In genomic region chrX:74421181-74422028, GRCh38 we compare ENCODE assay signal across 8 cellular contexts. TPM values are rescaled to one million over a fixed set of nuclear protein-coding genes. Genes with fewer than 3 reads are reported as not detected.
DNase-seq lines count a peak whose midpoint lies in the region; ATAC-seq and TF ChIP-seq lines count a peak whose summit lies in the region.

Gene SLC16A2 (plus strand): TSS chrX:74421493. CDS start chrX:74421638, 145 bp downstream.

- no peak within 1 kb of the TSS for H3K9ac ChIP-seq in iPS-15b (ENCODE audit: low read depth, low read length)

- in situ Hi-C loops in T47D (cut with HindIII; ENCODE audit: low pct_unique_long_range_greater_than_20kb, low sequenced_read_pairs): no loop called here

- no TSS peak for BruUV-seq in Calu3 (replicated peaks; lab: Mats Ljungman, UMichigan)

- peaks cover 16% of the 10 kb centered on the region for H3K36me3 Mint-ChIP-seq in Calu3 (ENCODE audit: insufficient read depth, unreplicated experiment)

- no peaks in the 10 kb centered on the region for H3K36me3 ChIP-seq in iPS-15b (ENCODE audit: control insufficient read depth, insufficient read depth, low read length)

- TF ChIP-seq CTCF in Calu3 (IDR thresholded peaks at IDR 0.05; ENCODE audit: unreplicated experiment): no peak

- no peak for ATAC-seq in GM21529 (IDR thresholded peaks at IDR 0.05; ENCODE audit: unreplicated experiment)

- H3K9me3 ChIP-seq in iPS-15b (ENCODE audit: control insufficient read depth, insufficient read depth, low read length): no peaks in the 10 kb centered on the region

- peaks cover 10% of the 10 kb centered on the region for H3K4me1 ChIP-seq in iPS-15b (ENCODE audit: control insufficient read depth, insufficient read depth, low read length)

- H3K27me3 ChIP-seq in iPS-15b (ENCODE audit: control insufficient read depth, insufficient read depth, low read length): peaks cover 3% of the 10 kb centered on the region

- H3K27me3 Mint-ChIP-seq in Calu3 (ENCODE audit: unreplicated experiment): peaks cover 51% of the 10 kb centered on the region

- peak within 1 kb of the TSS; percentile 72 for H3K4me3 Mint-ChIP-seq in Calu3 (ENCODE audit: low read depth, unreplicated experiment)

- peak within 1 kb of the TSS; percentile 67 for H3K4me3 ChIP-seq in iPS-15b (ENCODE audit: low read depth, low read length)

- intact Hi-C loops in Calu3 (cut with micrococcal nuclease; ENCODE audit: unreplicated experiment): no loop called here

- H3K4me1 Mint-ChIP-seq in Calu3 (ENCODE audit: low read depth, unreplicated experiment): no peaks in the 10 kb centered on the region

- H3K9me3 Mint-ChIP-seq in Calu3 (ENCODE audit: low read depth, unreplicated experiment): no peaks in the 10 kb centered on the region

- CTCF ChIA-PET in Calu3 (lab: Charles Lee): no interaction called here

- peak within 1 kb of the TSS; percentile 51 for H3K27ac Mint-ChIP-seq in Calu3 (ENCODE audit: unreplicated experiment)

- DNase-seq in Calu3: peak; percentile 44
- peak; percentile 34 for DNase-seq in HS-27A (ENCODE audit: low read depth)
- DNase-seq in T-helper 1 cell: peak in 3 of 5 donors; percentile 4 to 5 (median 5)
- peak; percentile 27 to 38 for DNase-seq in T47D (ENCODE audit: low read depth in 1 of 2, low spot score in 1 of 2)
- DNase-seq in retina: peak; percentile 80
- DNase-seq in activated CD4-positive, CD25-positive, alpha-beta regulatory T cell (lab: John Stamatoyannopoulos, UW): no peak

RNA-seq across cellular contexts. Expression of gene SLC16A2, which starts in this region (rescaled TPM):
- 0.59 and 0.76 TPM in 2 replicates for total RNA-seq in Calu3 (2022)

Comparison
In these comparisons a context has a peak if more than half of its experiments do, and no peak if none do; other contexts are left out.
1. Peak in DNase-seq in Calu3; RNA of the gene not detected or under 1 TPM.
2. DNase-seq: peak in HS-27A (single experiment), T-helper 1 cell (3 of 5), T47D (2 of 2) and retina (single experiment); none in activated CD4-positive, CD25-positive, alpha-beta regulatory T cell (0 of 4).